In genomic region chr18:54444309-54444914, GRCh38 we compare ENCODE assay signal across 9 cellular contexts.
DNase-seq lines count a peak whose midpoint lies in the region; ATAC-seq and TF ChIP-seq lines count a peak whose summit lies in the region.
"Had no signal": no experiment of that assay in that cellular context is flagged by ENCODE, and none has a peak within 500 bp of the region (broad histone marks: within the 10 kb centered on the region; RNA-seq: fewer than 3 reads in every experiment).

No MANE protein-coding gene starts in this region.

- H3K4me2 ChIP-seq in SU-DHL-6 (ENCODE audit: low read depth, low read length, poor library complexity, severe bottlenecking): no peak overlapping the region
- H3K4me2 ChIP-seq: BLaER1 had no signal

- peaks cover 12% of the 10 kb centered on the region for H3K4me1 Mint-ChIP-seq in endodermal cell

- H3K27ac ChIP-seq in HUES48 (ENCODE audit: low read depth, low read length): peak overlapping the region; percentile 13
- H3K27ac ChIP-seq in SU-DHL-6 (ENCODE audit: low read depth, low read length): no peak overlapping the region
- H3K27ac ChIP-seq in endodermal cell (ENCODE audit: low read depth, low read length): peak overlapping the region; percentile 2
- H3K27ac ChIP-seq: BLaER1 had no signal

- no peaks in the 10 kb centered on the region for H3K36me3 Mint-ChIP-seq in endodermal cell (ENCODE audit: low read depth)

- no peaks in the 10 kb centered on the region for H3K9me3 Mint-ChIP-seq in endodermal cell

- WGBS in endodermal cell (ENCODE audit: insufficient coverage in 1 of 2, insufficient read length in 1 of 2), 2 experiments: 19 to 21% methylated on average over 3 to 7 of the region's 7 CpGs

- no peaks in the 10 kb centered on the region for H3F3A ChIP-seq in SU-DHL-6 (ENCODE audit: insufficient read depth)

- no peak overlapping the region for H3K4me3 Mint-ChIP-seq in endodermal cell

- H3K4me3 ChIP-seq in HUES48 (ENCODE audit: low read depth, low read length) (no peak overlapping the region), SU-DHL-6 (ENCODE audit: insufficient read depth, low read length, poor library complexity, severe bottlenecking) (no peak overlapping the region), endodermal cell (ENCODE audit: low read length) (no peak overlapping the region)
- H3K4me3 ChIP-seq: BLaER1 had no signal

- no peak overlapping the region for H3K27ac Mint-ChIP-seq in endodermal cell

- no peaks in the 10 kb centered on the region for H3K9me2 ChIP-seq in SU-DHL-6 (replicated peaks; ENCODE audit: insufficient read depth, low read length)

- ATAC-seq in GM21381 (IDR thresholded peaks at IDR 0.05; ENCODE audit: unreplicated experiment): peak; percentile 65

- H3K79me2 ChIP-seq in SU-DHL-6 (ENCODE audit: insufficient read depth, low read length): no peaks in the 10 kb centered on the region

- DNase-seq in DMS153 treated with DMSO at 0.1 percent for 48 hours (lab: John Stamatoyannopoulos, UW; ENCODE audit: unreplicated experiment): peak; percentile 1
- no peak for DNase-seq in DMS153 (lab: John Stamatoyannopoulos, UW)
- DNase-seq in endodermal cell: peak; percentile 92
- peak; percentile 52 for DNase-seq in mucosa of gallbladder (ENCODE audit: low spot score)
- no peak for DNase-seq in OCI-M2 (lab: John Stamatoyannopoulos, UW; ENCODE audit: unreplicated experiment)

- no peaks in the 10 kb centered on the region for H3K9me3 ChIP-seq in HUES48 (ENCODE audit: control insufficient read depth, insufficient read depth, low read length)
- no peaks in the 10 kb centered on the region for H3K9me3 ChIP-seq in SU-DHL-6 (ENCODE audit: insufficient read depth, low read length)
- H3K9me3 ChIP-seq in endodermal cell (ENCODE audit: control insufficient read depth, low read length): no peaks in the 10 kb centered on the region
- H3K9me3 ChIP-seq: BLaER1 had no signal

- H3K27me3 ChIP-seq in HUES48 (ENCODE audit: control insufficient read depth, insufficient read depth, low read length): no peaks in the 10 kb centered on the region
- H3K27me3 ChIP-seq in SU-DHL-6 (ENCODE audit: low read length): no peaks in the 10 kb centered on the region
- peaks cover 5% of the 10 kb centered on the region for H3K27me3 ChIP-seq in endodermal cell (ENCODE audit: control insufficient read depth, insufficient read depth, low read length, poor library complexity, severe bottlenecking)
- H3K27me3 ChIP-seq: BLaER1 had no signal

- peaks cover 6% of the 10 kb centered on the region for H3K4me1 ChIP-seq in HUES48 (ENCODE audit: control insufficient read depth, insufficient read depth, low read length)
- peaks cover 8% of the 10 kb centered on the region for H3K4me1 ChIP-seq in endodermal cell (ENCODE audit: control insufficient read depth, insufficient read depth, low read length)
- H3K4me1 ChIP-seq: BLaER1 had no signal

- H4K20me1 ChIP-seq in SU-DHL-6 (ENCODE audit: low read depth, low read length): no peaks in the 10 kb centered on the region
- H4K20me1 ChIP-seq: BLaER1 had no signal

- peaks cover 6% of the 10 kb centered on the region for H3K27me3 Mint-ChIP-seq in endodermal cell (ENCODE audit: insufficient read depth)

- H3K9ac ChIP-seq in HUES48 (ENCODE audit: low read depth, low read length) (no peak overlapping the region; the same call in 1 of the 2 replicates), SU-DHL-6 (ENCODE audit: low read length) (no peak overlapping the region), endodermal cell (ENCODE audit: extremely low read depth, low read length, poor library complexity, severe bottlenecking) (no peak overlapping the region)
- H3K9ac ChIP-seq: BLaER1 had no signal

- TF ChIP-seq CTCF in SU-DHL-6 (IDR thresholded peaks at IDR 0.05; ENCODE audit: insufficient read depth, low read length, poor library complexity, severe bottlenecking) (peak; percentile 84), endodermal cell (conservative IDR thresholded peaks at IDR 0.05) (peak; percentile 98)

- H3K36me3 ChIP-seq in HUES48 (ENCODE audit: control insufficient read depth, insufficient read depth, low read length) (no peaks in the 10 kb centered on the region), SU-DHL-6 (ENCODE audit: low read length) (no peaks in the 10 kb centered on the region), endodermal cell (ENCODE audit: control insufficient read depth, insufficient read depth, low read length) (no peaks in the 10 kb centered on the region)
- H3K36me3 ChIP-seq: BLaER1 had no signal

- H2AFZ ChIP-seq in SU-DHL-6 (ENCODE audit: low read depth, low read length, severe bottlenecking): no peak overlapping the region

Comparison
In these comparisons a context has a peak if more than half of its experiments do, and no peak if none do; other contexts are left out.
1. DNase-seq: peak in DMS153 treated with DMSO at 0.1 percent for 48 hours (single experiment), endodermal cell (single experiment) and mucosa of gallbladder (single experiment); none in DMS153 (single experiment) and OCI-M2 (single experiment).